In the genomic region with DNA sequence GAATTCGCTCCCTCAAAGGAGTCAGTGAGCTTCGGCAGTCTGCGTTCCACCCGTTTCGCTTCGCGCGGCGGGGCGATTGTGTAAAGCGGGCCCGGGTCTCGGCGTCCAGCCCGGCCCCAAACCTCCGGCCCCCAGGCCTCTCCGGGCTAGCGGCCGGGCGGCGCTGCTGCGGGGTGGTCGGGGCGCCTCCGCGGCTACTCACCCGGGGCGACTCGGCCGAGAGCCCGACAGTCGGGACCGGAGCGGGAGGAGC, we compare ENCODE assay signal across 8 cellular contexts. TPM values are rescaled to one million over a fixed set of nuclear protein-coding genes. Genes with fewer than 3 reads are reported as not detected.
DNase-seq lines count a peak whose midpoint lies in the region; ATAC-seq and TF ChIP-seq lines count a peak whose summit lies in the region.

No MANE protein-coding gene starts in this region.

- no peak overlapping the region for H3K27ac ChIP-seq in BLaER1
- H3K27ac ChIP-seq in HUES64 (ENCODE audit: low read depth, low read length): peak overlapping the region; percentile 77; the same call in 1 of the 2 replicates
- no peak overlapping the region for H3K27ac ChIP-seq in ectodermal cell (ENCODE audit: insufficient read depth, low read depth, low read length, poor library complexity, severe bottlenecking)
- H3K27ac ChIP-seq in neural cell (ENCODE audit: low read length): no peak overlapping the region

- no peak for TF ChIP-seq EP300 in neural cell (conservative IDR thresholded peaks at IDR 0.05; ENCODE audit: poor library complexity, severe bottlenecking)

- H3K4me2 ChIP-seq in BLaER1 (0 out of 2 replicates have a peak overlapping the region, but pooled peaks have one; percentile 6), neural cell (ENCODE audit: low read length) (peak overlapping the region; percentile 51)

- DNase-seq in KBM-7: no peak
- DNase-seq in RPMI8226: no peak
- no peak for DNase-seq in NCI-H2196 (lab: John Stamatoyannopoulos, UW; ENCODE audit: unreplicated experiment)

- H3F3A ChIP-seq in neural cell (ENCODE audit: insufficient read depth, low read length, poor library complexity, severe bottlenecking): no peaks in the 10 kb centered on the region

- under 1% methylated on average over 34 of the region's 34 CpGs for WGBS in HUES64
- WGBS in ectodermal cell, 2 experiments: 0% methylated on average over 34 of the region's 34 CpGs

- TF ChIP-seq RAD21 in neural cell (conservative IDR thresholded peaks at IDR 0.05): no peak

- TF ChIP-seq CTCF in neural cell (IDR thresholded peaks at IDR 0.05; ENCODE audit: poor library complexity, severe bottlenecking): no peak

- H3K36me3 ChIP-seq in BLaER1 (no peaks in the 10 kb centered on the region), HUES64 (ENCODE audit: insufficient read depth, low read length) (peaks cover 4% of the 10 kb centered on the region; the same call in 1 of the 2 replicates), ectodermal cell (ENCODE audit: control insufficient read depth, insufficient read depth, low read length) (no peaks in the 10 kb centered on the region), neural cell (ENCODE audit: insufficient read depth, low read length) (no peaks in the 10 kb centered on the region)

- H3K9me2 ChIP-seq in neural cell (ENCODE audit: insufficient read depth, low read length): no peaks in the 10 kb centered on the region

- no peaks in the 10 kb centered on the region for H4K20me1 ChIP-seq in BLaER1
- H4K20me1 ChIP-seq in neural cell (ENCODE audit: insufficient read depth): no peaks in the 10 kb centered on the region

- H3K9ac ChIP-seq in BLaER1 (no peak overlapping the region), HUES64 (ENCODE audit: low read depth, low read length) (peak overlapping the region; percentile 82), neural cell (ENCODE audit: low read length) (peak overlapping the region; percentile 50)

- H3K4me1 ChIP-seq in BLaER1 (peaks cover 9% of the 10 kb centered on the region), HUES64 (ENCODE audit: insufficient read depth, low read length) (peaks cover 11% of the 10 kb centered on the region), ectodermal cell (ENCODE audit: control insufficient read depth, insufficient read depth, low read length) (peaks cover 17% of the 10 kb centered on the region)

- peaks cover 22% of the 10 kb centered on the region for H3K9me3 ChIP-seq in BLaER1
- H3K9me3 ChIP-seq in HUES64 (ENCODE audit: insufficient read depth, low read depth, low read length): no peaks in the 10 kb centered on the region; the same call in 1 of the 2 replicates
- no peaks in the 10 kb centered on the region for H3K9me3 ChIP-seq in ectodermal cell (ENCODE audit: control insufficient read depth, low read length)
- no peaks in the 10 kb centered on the region for H3K9me3 ChIP-seq in neural cell (ENCODE audit: low read length)

- no peak for ATAC-seq in HG03108 (IDR thresholded peaks at IDR 0.05; ENCODE audit: unreplicated experiment)

- H3K27me3 ChIP-seq in BLaER1 (peaks cover 40% of the 10 kb centered on the region), HUES64 (ENCODE audit: insufficient read depth, low read length) (peaks cover 22% of the 10 kb centered on the region), ectodermal cell (ENCODE audit: control insufficient read depth, insufficient read depth, low read length, poor library complexity, severe bottlenecking) (peaks cover 37% of the 10 kb centered on the region), neural cell (ENCODE audit: insufficient read depth, low read depth, low read length) (peaks cover 34% of the 10 kb centered on the region)

- no peaks in the 10 kb centered on the region for H3K79me2 ChIP-seq in neural cell (replicated peaks; ENCODE audit: insufficient read depth, low read length)

- H3K4me3 ChIP-seq in BLaER1 (peak overlapping the region; percentile 1; the same call in 1 of the 2 replicates), HUES64 (ENCODE audit: low read length) (peak overlapping the region; percentile 78), ectodermal cell (ENCODE audit: insufficient read depth, low read depth, low read length) (peak overlapping the region; percentile 69), neural cell (ENCODE audit: low read length) (peak overlapping the region; percentile 70)

- in situ Hi-C loops in KBM-7 (cut with MboI; ENCODE audit: low pct_unique_long_range_greater_than_20kb, low sequenced_read_pairs): no loop called here

- no peak overlapping the region for H2AFZ ChIP-seq in neural cell (ENCODE audit: low read depth, low read length)

TF ChIP-seq in neural cell, 6 proteins besides CTCF, POLR2A, EP300 and RAD21:
- TF ChIP-seq SMC3 (conservative IDR thresholded peaks at IDR 0.05; ENCODE audit: poor library complexity) (no peak), EZH2 (IDR thresholded peaks at IDR 0.05; ENCODE audit: borderline replicate concordance, insufficient read depth, low read length, poor library complexity, severe bottlenecking) (no peak), POLR2AphosphoS5 (IDR thresholded peaks at IDR 0.05) (no peak), MXI1 (conservative IDR thresholded peaks at IDR 0.05; ENCODE audit: poor library complexity, severe bottlenecking) (no peak), TAF1 (IDR thresholded peaks at IDR 0.05; ENCODE audit: low read depth) (no peak)
- TF ChIP-seq, protein P1, sequence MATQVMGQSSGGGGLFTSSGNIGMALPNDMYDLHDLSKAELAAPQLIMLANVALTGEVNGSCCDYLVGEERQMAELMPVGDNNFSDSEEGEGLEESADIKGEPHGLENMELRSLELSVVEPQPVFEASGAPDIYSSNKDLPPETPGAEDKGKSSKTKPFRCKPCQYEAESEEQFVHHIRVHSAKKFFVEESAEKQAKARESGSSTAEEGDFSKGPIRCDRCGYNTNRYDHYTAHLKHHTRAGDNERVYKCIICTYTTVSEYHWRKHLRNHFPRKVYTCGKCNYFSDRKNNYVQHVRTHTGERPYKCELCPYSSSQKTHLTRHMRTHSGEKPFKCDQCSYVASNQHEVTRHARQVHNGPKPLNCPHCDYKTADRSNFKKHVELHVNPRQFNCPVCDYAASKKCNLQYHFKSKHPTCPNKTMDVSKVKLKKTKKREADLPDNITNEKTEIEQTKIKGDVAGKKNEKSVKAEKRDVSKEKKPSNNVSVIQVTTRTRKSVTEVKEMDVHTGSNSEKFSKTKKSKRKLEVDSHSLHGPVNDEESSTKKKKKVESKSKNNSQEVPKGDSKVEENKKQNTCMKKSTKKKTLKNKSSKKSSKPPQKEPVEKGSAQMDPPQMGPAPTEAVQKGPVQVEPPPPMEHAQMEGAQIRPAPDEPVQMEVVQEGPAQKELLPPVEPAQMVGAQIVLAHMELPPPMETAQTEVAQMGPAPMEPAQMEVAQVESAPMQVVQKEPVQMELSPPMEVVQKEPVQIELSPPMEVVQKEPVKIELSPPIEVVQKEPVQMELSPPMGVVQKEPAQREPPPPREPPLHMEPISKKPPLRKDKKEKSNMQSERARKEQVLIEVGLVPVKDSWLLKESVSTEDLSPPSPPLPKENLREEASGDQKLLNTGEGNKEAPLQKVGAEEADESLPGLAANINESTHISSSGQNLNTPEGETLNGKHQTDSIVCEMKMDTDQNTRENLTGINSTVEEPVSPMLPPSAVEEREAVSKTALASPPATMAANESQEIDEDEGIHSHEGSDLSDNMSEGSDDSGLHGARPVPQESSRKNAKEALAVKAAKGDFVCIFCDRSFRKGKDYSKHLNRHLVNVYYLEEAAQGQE (IDR thresholded peaks at IDR 0.05; ENCODE audit: borderline replicate concordance): no peak

RNA-seq across cellular contexts. Expression of a gene that starts 0.4 kb away (rescaled TPM):
- polyA plus RNA-seq in HUES64 (2013, experiment 1 of 2): 3.1 TPM
- polyA plus RNA-seq in HUES64 (2013, experiment 2 of 2): 3.7 TPM
- polyA plus RNA-seq in ectodermal cell (2013, experiment 1 of 4): 2.9 TPM
- 3.1 TPM for polyA plus RNA-seq in ectodermal cell (2013, experiment 2 of 4)
- 2.5 TPM for polyA plus RNA-seq in ectodermal cell (2013, experiment 3 of 4)
- 3.0 TPM for polyA plus RNA-seq in ectodermal cell (2013, experiment 4 of 4)
- polyA plus RNA-seq in neural cell: 0.06 and 0.17 TPM in 2 replicates
- 0.49 TPM in 1 of 2 replicates, not detected in the other for polyA minus RNA-seq in neural cell

RNA-seq across cellular contexts. Expression of a gene that starts 0.6 kb away (rescaled TPM):
- 3.2 TPM for polyA plus RNA-seq in HUES64 (2013, experiment 1 of 2)
- polyA plus RNA-seq in HUES64 (2013, experiment 2 of 2): 4.0 TPM
- polyA plus RNA-seq in ectodermal cell (2013, experiment 1 of 4): 3.0 TPM
- 2.5 TPM for polyA plus RNA-seq in ectodermal cell (2013, experiment 2 of 4)
- polyA plus RNA-seq in ectodermal cell (2013, experiment 3 of 4): 4.6 TPM
- 3.5 TPM for polyA plus RNA-seq in ectodermal cell (2013, experiment 4 of 4)
- polyA plus RNA-seq in neural cell: 0.83 and 2.2 TPM in 2 replicates
- polyA minus RNA-seq in neural cell: 0.24 and 0.35 TPM in 2 replicates

RNA-seq across cellular contexts. Expression of a gene that starts 36.1 kb away (rescaled TPM):
- 27.3 TPM for polyA plus RNA-seq in HUES64 (2013, experiment 1 of 2)
- polyA plus RNA-seq in HUES64 (2013, experiment 2 of 2): 26.8 TPM
- 38.5 TPM for polyA plus RNA-seq in ectodermal cell (2013, experiment 1 of 4)
- 39.8 TPM for polyA plus RNA-seq in ectodermal cell (2013, experiment 2 of 4)
- 32.0 TPM for polyA plus RNA-seq in ectodermal cell (2013, experiment 3 of 4)
- polyA plus RNA-seq in ectodermal cell (2013, experiment 4 of 4): 29.7 TPM
- polyA plus RNA-seq in neural cell: 19.7 and 28.4 TPM in 2 replicates
- polyA minus RNA-seq in neural cell: 67.4 and 76.9 TPM in 2 replicates

RNA-seq across cellular contexts. Expression of a gene that starts 45.9 kb away (rescaled TPM):
- polyA plus RNA-seq in HUES64 (2013, experiment 1 of 2): 36.1 TPM
- polyA plus RNA-seq in HUES64 (2013, experiment 2 of 2): 44.1 TPM
- 54.9 TPM for polyA plus RNA-seq in ectodermal cell (2013, experiment 1 of 4)
- 51.2 TPM for polyA plus RNA-seq in ectodermal cell (2013, experiment 2 of 4)
- polyA plus RNA-seq in ectodermal cell (2013, experiment 3 of 4): 47.5 TPM
- polyA plus RNA-seq in ectodermal cell (2013, experiment 4 of 4): 60.7 TPM
- 113 and 136 TPM in 2 replicates for polyA plus RNA-seq in neural cell
- 41.6 and 46.9 TPM in 2 replicates for polyA minus RNA-seq in neural cell

Comparison
In these comparisons a context has a peak if more than half of its experiments do, and no peak if none do; other contexts are left out.
1. H3K4me3 ChIP-seq: peak in every context shown above with its lines; median percentile 78 in HUES64; 70 in neural cell; 69 in ectodermal cell; 1 in BLaER1.